ENCODE assay signal across 8 cellular contexts in genomic region chr1:153790282-153790995, GRCh38. TPM values are rescaled to one million over a fixed set of nuclear protein-coding genes. Genes with fewer than 3 reads are reported as not detected.
A peak's percentile ranks its signal among the peaks of the same experiment; 100 is the strongest.
DNase-seq lines count a peak whose midpoint lies in the region; ATAC-seq and TF ChIP-seq lines count a peak whose summit lies in the region.

No MANE protein-coding gene starts in this region.

- no peaks in the 10 kb centered on the region for H3K27me3 ChIP-seq in CD8-positive, alpha-beta T cell (ENCODE audit: insufficient read depth, low read length)
- no peaks in the 10 kb centered on the region for H3K27me3 ChIP-seq in heart left ventricle

- peaks cover 23% of the 10 kb centered on the region for H3K4me1 Mint-ChIP-seq in CD8-positive, alpha-beta T cell (ENCODE audit: low read depth)
- H3K4me1 Mint-ChIP-seq in activated CD8-positive, alpha-beta T cell treated with anti-CD3 and anti-CD28 coated beads, Interleukin-2, amount 10 ng/mL, durations not matched to agents 7 days and 5 days (ENCODE audit: low read depth), result peaks cover 64% of the 10 kb centered on the region

- peak overlapping the region; percentile 42 for H3K4me3 Mint-ChIP-seq in CD8-positive, alpha-beta T cell
- peak overlapping the region; percentile 29 for H3K4me3 Mint-ChIP-seq in activated CD8-positive, alpha-beta T cell treated with anti-CD3 and anti-CD28 coated beads, Interleukin-2, amount 10 ng/mL, durations not matched to agents 7 days and 5 days

- ATAC-seq in CD8-positive, alpha-beta T cell, result no peak
- ATAC-seq in HG02798 (IDR thresholded peaks at IDR 0.05; ENCODE audit: poor library complexity, unreplicated experiment), result peak; percentile 6
- no peak for ATAC-seq in activated CD8-positive, alpha-beta T cell treated with anti-CD3 and anti-CD28 coated beads, Interleukin-2, amount 10 ng/mL, durations not matched to agents 7 days and 5 days
- peak; percentile 89 to 95 (median 94) for ATAC-seq in heart left ventricle

- TF ChIP-seq CTCF in CD8-positive, alpha-beta T cell (IDR thresholded peaks at IDR 0.05), result no peak
- TF ChIP-seq CTCF in heart left ventricle (IDR thresholded peaks at IDR 0.05), result no peak

- no peak overlapping the region for H3K27ac ChIP-seq in CD8-positive, alpha-beta T cell (ENCODE audit: low read depth, low read length)
- peak overlapping the region; percentile 73 to 96 (median 89) for H3K27ac ChIP-seq in heart left ventricle

- CTCF ChIA-PET in CD8-positive, alpha-beta T cell (lab: Charles Lee), result interaction anchor here (1.6 to 4.4 kb wide), 2 partner anchors 196 to 197 kb away, joined by 9 to 27 read pairs; partner anchors contain the start of gene RAB13
- CTCF ChIA-PET in activated CD8-positive, alpha-beta T cell treated with anti-CD3 and anti-CD28 coated beads, Interleukin-2, amount 10 ng/mL, durations not matched to agents 7 days and 5 days (lab: Charles Lee), result interaction anchor here (1.0 to 4.8 kb wide), 4 partner anchors 14 to 279 kb away, joined by 3 to 28 read pairs (median 5); partner anchors contain the start of genes DENND4B and RAB13

- DNase-seq in CD8-positive, alpha-beta T cell, result no peak
- no peak for DNase-seq in activated CD8-positive, alpha-beta T cell treated with anti-CD3 and anti-CD28 coated beads, Interleukin-2, amount 10 ng/mL, durations not matched to agents 7 days and 5 days
- DNase-seq in heart left ventricle, result peak; percentile 83 to 93 (median 91)
- DNase-seq in putamen (ENCODE audit: low spot score), result peak; percentile 82
- no peak for DNase-seq in stimulated activated CD4-positive, alpha-beta T cell treated with anti-CD3 and anti-CD28 coated beads, Interleukin-2, amount 100 ng/mL, for 48 hours
- no peak for DNase-seq in NCI-H345 (lab: John Stamatoyannopoulos, UW)
- no peak for DNase-seq in DMS 273 (lab: John Stamatoyannopoulos, UW; ENCODE audit: unreplicated experiment)

- POLR2A ChIA-PET in CD8-positive, alpha-beta T cell (lab: Charles Lee), result interaction anchor here (0.6 to 1.2 kb wide), 3 partner anchors 164 to 201 kb away, joined by 3 to 4 read pairs (median 3); partner anchors contain the start of gene RPS27
- POLR2A ChIA-PET in activated CD8-positive, alpha-beta T cell treated with anti-CD3 and anti-CD28 coated beads, Interleukin-2, amount 10 ng/mL, durations not matched to agents 7 days and 5 days (lab: Charles Lee), result interaction anchor here (0.5 to 1.1 kb wide), 6 partner anchors 133 to 200 kb away, joined by 3 to 5 read pairs (median 3); partner anchors contain the start of genes CREB3L4, JTB and RPS27

- no peak overlapping the region for H3K27ac Mint-ChIP-seq in CD8-positive, alpha-beta T cell
- peak overlapping the region; percentile 80 for H3K27ac Mint-ChIP-seq in activated CD8-positive, alpha-beta T cell treated with anti-CD3 and anti-CD28 coated beads, Interleukin-2, amount 10 ng/mL, durations not matched to agents 7 days and 5 days

- H3K27me3 Mint-ChIP-seq in CD8-positive, alpha-beta T cell (ENCODE audit: low read depth), result peaks cover 3% of the 10 kb centered on the region
- H3K27me3 Mint-ChIP-seq in activated CD8-positive, alpha-beta T cell treated with anti-CD3 and anti-CD28 coated beads, Interleukin-2, amount 10 ng/mL, durations not matched to agents 7 days and 5 days (ENCODE audit: low read depth), result peaks cover 6% of the 10 kb centered on the region

- no peaks in the 10 kb centered on the region for H3K36me3 Mint-ChIP-seq in CD8-positive, alpha-beta T cell
- no peaks in the 10 kb centered on the region for H3K36me3 Mint-ChIP-seq in activated CD8-positive, alpha-beta T cell treated with anti-CD3 and anti-CD28 coated beads, Interleukin-2, amount 10 ng/mL, durations not matched to agents 7 days and 5 days (ENCODE audit: low read depth)

- no peak for TF ChIP-seq POLR2A in heart left ventricle (IDR thresholded peaks at IDR 0.05)

- intact Hi-C loops in CD8-positive, alpha-beta T cell (cut with DNase I, micrococcal nuclease), result no loop called here
- intact Hi-C loops in heart left ventricle (cut with DNase I), result loop anchor here in 8 of 10 donors (2.0 to 10.0 kb wide), 6 partner anchors 154 to 484 kb away; partner anchors contain the start of genes DENND4B (in 4 of the 8), CREB3L4 (in 1 of the 8), CRTC2 (in 1 of the 8) and HAX1 (in 1 of the 8)

- no peaks in the 10 kb centered on the region for H3K36me3 ChIP-seq in CD8-positive, alpha-beta T cell (ENCODE audit: insufficient read depth, low read length)
- H3K36me3 ChIP-seq in heart left ventricle, result no peaks in the 10 kb centered on the region

- no peaks in the 10 kb centered on the region for H3K9me3 ChIP-seq in CD8-positive, alpha-beta T cell (ENCODE audit: low read length)
- H3K9me3 ChIP-seq in heart left ventricle, result no peaks in the 10 kb centered on the region

- H3K9me3 Mint-ChIP-seq in CD8-positive, alpha-beta T cell, result no peaks in the 10 kb centered on the region
- peaks cover 3% of the 10 kb centered on the region for H3K9me3 Mint-ChIP-seq in activated CD8-positive, alpha-beta T cell treated with anti-CD3 and anti-CD28 coated beads, Interleukin-2, amount 10 ng/mL, durations not matched to agents 7 days and 5 days (ENCODE audit: insufficient read depth)

- 2 to 7% (median 5%) methylated on average over 16 of the region's 16 CpGs for WGBS in heart left ventricle, 4 donors

- peaks cover 19% of the 10 kb centered on the region for H3K4me1 ChIP-seq in CD8-positive, alpha-beta T cell (ENCODE audit: insufficient read depth, low read length)
- H3K4me1 ChIP-seq in heart left ventricle, result peaks cover 0 to 35% (median 18%) of the 10 kb centered on the region in 12 donors

- no peak overlapping the region for H3K4me3 ChIP-seq in CD8-positive, alpha-beta T cell (ENCODE audit: low read depth, low read length)
- peak overlapping the region in 10 of 12 donors; percentile 26 to 51 (median 42) for H3K4me3 ChIP-seq in heart left ventricle

RNA-seq across cellular contexts. Expression of gene SLC27A3, which starts 15.2 kb away (rescaled TPM):
- total RNA-seq in CD8-positive, alpha-beta T cell, result 1 to 10 TPM; 6.5 to 6.6 TPM
- total RNA-seq in activated CD8-positive, alpha-beta T cell treated with anti-CD3 and anti-CD28 coated beads, Interleukin-2, amount 10 ng/mL, durations not matched to agents 7 days and 5 days, result 10 to 100 TPM; 41.1 to 50.1 TPM
- 10 to 100 TPM in 5 of 9 donors, 1 to 10 TPM in 4; 7.9 to 37.1 (median 10.3) TPM for total RNA-seq in heart left ventricle
- 10 to 100 TPM; 18.4 to 29.4 TPM for polyA plus RNA-seq in heart left ventricle

Comparison
In these comparisons a context has a peak if more than half of its experiments do, and no peak if none do; other contexts are left out.
1. ATAC-seq: peak in HG02798 (single experiment) and heart left ventricle (4 of 4); none in CD8-positive, alpha-beta T cell (single experiment) and activated CD8-positive, alpha-beta T cell treated with anti-CD3 and anti-CD28 coated beads, Interleukin-2, amount 10 ng/mL, durations not matched to agents 7 days and 5 days (single experiment).
2. DNase-seq: peak in heart left ventricle (5 of 5) and putamen (single experiment); none in CD8-positive, alpha-beta T cell (0 of 7), activated CD8-positive, alpha-beta T cell treated with anti-CD3 and anti-CD28 coated beads, Interleukin-2, amount 10 ng/mL, durations not matched to agents 7 days and 5 days (single experiment), stimulated activated CD4-positive, alpha-beta T cell treated with anti-CD3 and anti-CD28 coated beads, Interleukin-2, amount 100 ng/mL, for 48 hours (0 of 2), NCI-H345 (single experiment) and DMS 273 (single experiment).
3. intact Hi-C loops: an anchor here in heart left ventricle (2.0 to 10.0 kb wide); none called in CD8-positive, alpha-beta T cell.